ENCODE assay signal across 17 cellular contexts in the genomic region with DNA sequence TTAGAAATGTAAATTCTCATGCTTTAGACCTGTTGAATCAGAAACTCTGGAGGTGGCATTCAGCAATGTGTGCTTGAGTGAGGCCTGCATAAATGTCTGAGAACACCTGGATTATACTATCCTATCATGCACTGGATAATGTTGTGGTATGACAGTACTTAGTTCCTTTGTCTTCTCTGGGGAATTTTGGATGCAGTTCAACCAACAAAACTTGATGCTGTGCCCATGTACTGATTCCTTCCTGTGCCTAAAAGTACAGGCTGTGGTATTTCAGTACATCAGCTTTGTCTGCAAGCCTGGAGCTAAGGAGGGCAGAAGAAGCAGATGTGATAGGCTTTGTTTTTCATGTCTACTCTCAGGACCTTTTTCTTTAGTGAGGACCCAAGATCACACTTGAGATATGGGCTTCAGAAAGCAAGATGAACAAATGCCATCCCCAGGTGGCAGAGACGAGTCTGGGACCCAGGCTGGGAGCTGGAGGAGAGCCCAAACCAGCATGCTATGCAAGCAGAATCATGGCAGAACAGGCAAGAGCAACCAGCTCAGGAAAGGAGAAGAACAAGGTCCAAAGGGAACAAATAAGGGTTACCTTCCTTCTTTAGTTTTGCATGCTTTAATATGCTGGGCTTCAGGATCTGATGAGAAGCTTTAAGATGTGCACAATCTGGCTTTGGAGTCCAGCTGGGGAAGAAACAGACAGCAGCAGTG.
"Had no signal": no experiment of that assay in that cellular context is flagged by ENCODE, and none has a peak within 500 bp of the region (broad histone marks: within the 10 kb centered on the region; RNA-seq: fewer than 3 reads in every experiment).

No MANE protein-coding gene starts in this region.

- H3K27me3 ChIP-seq: brain microvascular endothelial cell, hepatocyte, sigmoid colon, thyroid gland, uterus had no signal

- DNase-seq: activated CD4-positive, alpha-beta T cell treated with anti-CD3 and anti-CD28 coated beads for 4 hours; activated CD8-positive, alpha-beta T cell treated with anti-CD3 and anti-CD28 coated beads for 36 hours; activated gamma-delta T cell; activated T-cell treated with anti-CD3 and anti-CD28 coated beads, Interleukin-2, amount 50 U/mL, for 48 hours; brain microvascular endothelial cell; kidney; mesenchymal stem cell; psoas muscle; sigmoid colon; stimulated activated CD4-positive, alpha-beta T cell treated with anti-CD3 and anti-CD28 coated beads, Interleukin-1b, Interleukin-23, amount 100 ng/mL, for 48 hours; T-helper 2 cell; thyroid gland; uterus had no signal

- H3K36me3 ChIP-seq: brain microvascular endothelial cell, sigmoid colon, thyroid gland, uterus had no signal

- H3K4me3 ChIP-seq: hepatocyte, psoas muscle, sigmoid colon, thyroid gland, uterus had no signal

- H3K4me2 ChIP-seq: hepatocyte had no signal

- H3K9me3 ChIP-seq: psoas muscle, sigmoid colon, thyroid gland, uterus had no signal

- H2AFZ ChIP-seq: hepatocyte had no signal

- H3K9me3 Mint-ChIP-seq: activated CD8-positive, alpha-beta T cell treated with anti-CD3 and anti-CD28 coated beads for 36 hours; activated naive CD4-positive, alpha-beta T cell treated with anti-CD3 and anti-CD28 coated beads, Interleukin-2, amount 50 U/mL, for 72 hours; dendritic cell treated with granulocyte-macrophage colony-stimulating factor and Interleukin-4, amounts not matched to agents 40 ng/mL and 50 ng/mL, for 4 days had no signal

- ATAC-seq: activated CD8-positive, alpha-beta T cell treated with anti-CD3 and anti-CD28 coated beads for 36 hours; activated naive CD4-positive, alpha-beta T cell treated with anti-CD3 and anti-CD28 coated beads, Interleukin-2, amount 50 U/mL, for 72 hours; psoas muscle; WTC11 had no signal

- H3K27ac Mint-ChIP-seq: activated CD8-positive, alpha-beta T cell treated with anti-CD3 and anti-CD28 coated beads for 36 hours; activated naive CD4-positive, alpha-beta T cell treated with anti-CD3 and anti-CD28 coated beads, Interleukin-2, amount 50 U/mL, for 72 hours; dendritic cell treated with granulocyte-macrophage colony-stimulating factor and Interleukin-4, amounts not matched to agents 40 ng/mL and 50 ng/mL, for 4 days; WTC11 had no signal

- H3K27me3 Mint-ChIP-seq: activated CD8-positive, alpha-beta T cell treated with anti-CD3 and anti-CD28 coated beads for 36 hours; dendritic cell treated with granulocyte-macrophage colony-stimulating factor and Interleukin-4, amounts not matched to agents 40 ng/mL and 50 ng/mL, for 4 days had no signal

- H3K36me3 Mint-ChIP-seq: activated naive CD4-positive, alpha-beta T cell treated with anti-CD3 and anti-CD28 coated beads, Interleukin-2, amount 50 U/mL, for 72 hours; WTC11 had no signal

- H3K4me3 Mint-ChIP-seq: activated CD8-positive, alpha-beta T cell treated with anti-CD3 and anti-CD28 coated beads for 36 hours; dendritic cell treated with granulocyte-macrophage colony-stimulating factor and Interleukin-4, amounts not matched to agents 40 ng/mL and 50 ng/mL, for 4 days; WTC11 had no signal

- H3K4me1 ChIP-seq: psoas muscle, thyroid gland, uterus had no signal

- H3K27ac ChIP-seq: brain microvascular endothelial cell, hepatocyte, psoas muscle, thyroid gland, uterus had no signal

- H3K79me2 ChIP-seq: hepatocyte had no signal
